Comparison of ENCODE assay signal across 25 cellular contexts in the genomic region with DNA sequence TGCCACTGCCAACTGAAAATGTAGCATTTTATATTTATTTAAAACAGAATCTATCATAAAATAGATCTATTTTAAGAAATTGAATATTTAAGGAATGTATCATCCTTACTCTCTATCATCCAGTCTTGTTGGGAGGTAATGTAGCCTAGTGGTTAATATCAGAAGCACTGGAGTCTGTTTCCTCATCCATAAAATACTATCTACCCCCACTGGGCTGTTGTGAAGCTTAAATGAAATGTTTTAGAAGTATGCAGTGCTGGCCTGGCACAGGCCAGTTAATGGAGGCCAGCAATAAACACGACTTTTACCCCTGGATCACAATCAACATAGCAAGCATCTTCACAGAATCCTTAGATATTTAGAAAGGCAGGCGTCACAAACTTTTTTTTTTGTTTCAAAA.
DNase-seq lines count a peak whose midpoint lies in the region; ATAC-seq, FAIRE-seq and TF ChIP-seq lines count a peak whose summit lies in the region.
"Had no signal": no experiment of that assay in that cellular context is flagged by ENCODE, and none has a peak within 500 bp of the region (broad histone marks: within the 10 kb centered on the region; RNA-seq: fewer than 3 reads in every experiment).

No MANE protein-coding gene starts in this region.

- no peak for TF ChIP-seq CTCF in gastroesophageal sphincter (IDR thresholded peaks at IDR 0.05)

- H3K27me3 ChIP-seq in gastroesophageal sphincter: no peaks in the 10 kb centered on the region
- no peaks in the 10 kb centered on the region for H3K27me3 ChIP-seq in skeletal muscle tissue (ENCODE audit: control insufficient read depth in 3 of 3, insufficient read depth in 3 of 3, low read length in 3 of 3)

- H3K36me3 ChIP-seq in SK-N-MC (ENCODE audit: insufficient read depth, low read length): no peaks in the 10 kb centered on the region
- H3K36me3 ChIP-seq in gastroesophageal sphincter: no peaks in the 10 kb centered on the region
- no peaks in the 10 kb centered on the region for H3K36me3 ChIP-seq in skeletal muscle tissue (ENCODE audit: control insufficient read depth in 3 of 3, insufficient read depth in 3 of 3, low read length in 3 of 3)
- H3K36me3 ChIP-seq: HAP-1 had no signal

- TF ChIP-seq POLR2A in GM12891 (IDR thresholded peaks at IDR 0.05; ENCODE audit: low read depth, low read length) (no peak), gastroesophageal sphincter (IDR thresholded peaks at IDR 0.05) (no peak), erythroblast (IDR thresholded peaks at IDR 0.05; ENCODE audit: low read length) (no peak)

- TF ChIP-seq EP300 in gastroesophageal sphincter (IDR thresholded peaks at IDR 0.05): no peak

- 11 to 52% methylated on average over 2 of the region's 2 CpGs for WGBS in gastroesophageal sphincter (ENCODE audit: low coverage in 1 of 2), 2 donors

- H3K9ac ChIP-seq in SK-N-MC (ENCODE audit: insufficient read length) (peak overlapping the region; percentile 39), skeletal muscle tissue (ENCODE audit: low read depth in 1 of 3, low read length in 3 of 3) (no peak overlapping the region)

- no peak for DNase-seq in GM12891 (ENCODE audit: insufficient read length, low spot score)
- no peak for DNase-seq in SK-N-MC (ENCODE audit: low read depth, low spot score)
- no peak for DNase-seq in erythroblast (lab: John Stamatoyannopoulos, UW)
- DNase-seq in T1000 (lab: John Stamatoyannopoulos, UW): no peak
- DNase-seq in NCI-H1092 (lab: John Stamatoyannopoulos, UW): no peak
- DNase-seq: activated B cell treated with CpG ODN at 0.5 μM for 24 hours; activated CD4-positive, alpha-beta T cell treated with anti-CD3 and anti-CD28 coated beads, Interleukin-2, amount 50 U/mL, for 4 hours; activated CD8-positive, alpha-beta memory T cell treated with anti-CD3 and anti-CD28 coated beads, Interleukin-2, amount 50 U/mL, for 4 hours; Calu3; cerebellar nuclear complex; DND-41; kidney; NCI-H187 treated with DMSO at 0.1 percent for 48 hours; NCI-H2227 treated with DMSO at 0.1 percent for 48 hours; NCI-H774; stimulated activated CD4-positive, alpha-beta T cell treated with anti-CD3 and anti-CD28 coated beads, Interleukin-12 subunit alpha, Interleukin-12 subunit beta, amount 100 ng/mL, for 4 hours; stimulated activated CD4-positive, alpha-beta T cell treated with anti-CD3 and anti-CD28 coated beads, Interleukin-4, amount 100 ng/mL, for 4 hours; stimulated activated naive CD4-positive, alpha-beta T cell treated with Interleukin-2 at 50 U/mL for 16 hours had no signal

- H3K4me1 ChIP-seq in gastroesophageal sphincter (peaks cover 11 to 31% (median 18%) of the 10 kb centered on the region in 3 donors), skeletal muscle tissue (ENCODE audit: control insufficient read depth in 3 of 3, insufficient read depth in 3 of 3, low read length in 3 of 3) (peaks cover 29 to 44% (median 34%) of the 10 kb centered on the region in 3 donors)

- H3K4me3 ChIP-seq in SK-N-MC: peak overlapping the region; percentile 65
- no peak overlapping the region for H3K4me3 ChIP-seq in gastroesophageal sphincter
- no peak overlapping the region for H3K4me3 ChIP-seq in skeletal muscle tissue (ENCODE audit: low read length in 3 of 3)
- H3K4me3 ChIP-seq: GM12878, HAP-1 had no signal

- FAIRE-seq in GM12891 (lab: Jason Lieb, UNC): peak; percentile 16
- FAIRE-seq: GM12878, kidney had no signal

- H3K27ac ChIP-seq in SK-N-MC (peak overlapping the region; percentile 96), gastroesophageal sphincter (peak overlapping the region; percentile 11 to 52 (median 46)), skeletal muscle tissue (ENCODE audit: low read depth, low read length) (peak overlapping the region; percentile 73)
- H3K27ac ChIP-seq: HL-60 had no signal

- H3K9me3 ChIP-seq in SK-N-MC (ENCODE audit: low read depth, low read length): no peaks in the 10 kb centered on the region
- H3K9me3 ChIP-seq in gastroesophageal sphincter: no peaks in the 10 kb centered on the region
- no peaks in the 10 kb centered on the region for H3K9me3 ChIP-seq in skeletal muscle tissue (ENCODE audit: control insufficient read depth in 3 of 3, low read length in 3 of 3)

- ATAC-seq in gastroesophageal sphincter (no peak), GM18517 (IDR thresholded peaks at IDR 0.05; ENCODE audit: unreplicated experiment) (no peak)
- ATAC-seq: activated naive CD4-positive, alpha-beta T cell treated with anti-CD3 and anti-CD28 coated beads, Interleukin-2, amount 50 U/mL, for 72 hours; GM12878 had no signal

TF ChIP-seq in GM12891, 5 proteins besides CTCF, POLR2A, EP300 and RAD21:
- TF ChIP-seq SPI1 (IDR thresholded peaks at IDR 0.05; ENCODE audit: low read depth, low read length) (no peak), POLR2AphosphoS5 (IDR thresholded peaks at IDR 0.05; ENCODE audit: low read depth, low read length) (no peak), POU2F2 (IDR thresholded peaks at IDR 0.05; ENCODE audit: low read depth, low read length) (no peak), TAF1 (IDR thresholded peaks at IDR 0.05; ENCODE audit: low read depth, low read length) (no peak), PAX5 (IDR thresholded peaks at IDR 0.05; ENCODE audit: insufficient read depth, low read length, severe bottlenecking) (no peak)

Comparison
In these comparisons a context has a peak if more than half of its experiments do, and no peak if none do; other contexts are left out.
1. H3K27ac ChIP-seq: peak in every context shown above with its lines; median percentile 96 in SK-N-MC; 73 in skeletal muscle tissue; 46 in gastroesophageal sphincter.